ENCODE assay signal across 11 cellular contexts in the genomic region with DNA sequence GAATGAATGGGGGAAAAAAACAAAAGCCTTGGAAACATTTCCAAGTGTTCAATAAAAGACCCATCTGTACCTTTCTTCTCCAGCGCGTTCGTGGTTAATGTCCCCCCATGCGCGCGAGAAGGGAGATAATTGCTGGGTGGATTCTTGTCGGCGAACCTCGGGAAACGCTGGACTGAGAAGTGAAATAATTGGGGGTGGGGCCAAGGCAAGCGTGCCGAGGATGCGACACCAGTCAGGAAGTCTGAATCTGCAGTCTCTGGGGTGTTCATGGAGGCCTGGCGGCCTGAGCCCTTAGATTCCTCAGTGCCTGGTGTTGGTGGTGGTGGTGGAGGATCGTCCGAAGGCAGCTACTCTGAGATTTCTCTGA. TPM values are rescaled to one million over a fixed set of nuclear protein-coding genes. Genes with fewer than 3 reads are reported as not detected.
DNase-seq lines count a peak whose midpoint lies in the region; ATAC-seq, FAIRE-seq and TF ChIP-seq lines count a peak whose summit lies in the region.
"Had no signal": no experiment of that assay in that cellular context is flagged by ENCODE, and none has a peak within 500 bp of the region (broad histone marks: within the 10 kb centered on the region; RNA-seq: fewer than 3 reads in every experiment).

No MANE protein-coding gene starts in this region.

- H3K27me3 ChIP-seq in fibroblast of lung (ENCODE audit: control insufficient read depth, insufficient read depth, low read length), result peaks cover 62% of the 10 kb centered on the region
- H3K27me3 ChIP-seq in testis, result no peaks in the 10 kb centered on the region

- H4K20me1 ChIP-seq in fibroblast of lung (ENCODE audit: control insufficient read depth, extremely low read depth, insufficient read depth, low read length), result no peaks in the 10 kb centered on the region

- DNase-seq in stimulated activated naive CD8-positive, alpha-beta T cell treated with anti-CD3 and anti-CD28 coated beads, Interleukin-15, Interleukin-2, amounts not matched to agents 100 U/mL and 50 U/mL, for 24 hours, result no peak
- DNase-seq in NCI-H2171 (lab: John Stamatoyannopoulos, UW) (peak; percentile 19), fibroblast of lung (ENCODE audit: low read depth in 2 of 2) (no peak), urothelium cell line (ENCODE audit: low spot score) (peak; percentile 15), amygdala (lab: John Stamatoyannopoulos, UW) (no peak), foreskin fibroblast (no peak), testis (no peak)
- DNase-seq: DND-41, foreskin keratinocyte, GM23248 had no signal

- no peak overlapping the region for H2AFZ ChIP-seq in fibroblast of lung (ENCODE audit: low read length)
- H2AFZ ChIP-seq: GM23248 had no signal

- H3K27me3 Mint-ChIP-seq in stimulated activated naive CD8-positive, alpha-beta T cell treated with anti-CD3 and anti-CD28 coated beads, Interleukin-15, Interleukin-2, amounts not matched to agents 100 ng/mL and 50 ng/mL, for 24 hours, result peaks cover 68% of the 10 kb centered on the region

- peaks cover 17% of the 10 kb centered on the region for H3K4me1 Mint-ChIP-seq in stimulated activated naive CD8-positive, alpha-beta T cell treated with anti-CD3 and anti-CD28 coated beads, Interleukin-15, Interleukin-2, amounts not matched to agents 100 ng/mL and 50 ng/mL, for 24 hours (ENCODE audit: low read depth)

- no peak for TF ChIP-seq POLR2A in testis (IDR thresholded peaks at IDR 0.05)

- H3K4me1 ChIP-seq in fibroblast of lung (ENCODE audit: control insufficient read depth, extremely low read depth, insufficient read depth, low read length) (no peaks in the 10 kb centered on the region), testis (no peaks in the 10 kb centered on the region)
- H3K4me1 ChIP-seq: foreskin keratinocyte had no signal

- TF ChIP-seq CTCF in fibroblast of lung (conservative IDR thresholded peaks at IDR 0.05 in 1 of 2, IDR thresholded peaks at IDR 0.05 in 1 of 2; ENCODE audit: low read depth in 1 of 2, low read length in 2 of 2) (no peak), foreskin fibroblast (IDR thresholded peaks at IDR 0.05; ENCODE audit: low read depth, low read length) (no peak), testis (IDR thresholded peaks at IDR 0.05) (no peak)

- H3K27ac ChIP-seq in fibroblast of lung (ENCODE audit: insufficient read depth, low read length) (no peak overlapping the region), testis (no peak overlapping the region)
- H3K27ac ChIP-seq: foreskin keratinocyte, GM23248 had no signal

- H3K9me3 ChIP-seq in fibroblast of lung (ENCODE audit: control insufficient read depth, insufficient read depth, low read depth, low read length), result no peaks in the 10 kb centered on the region
- no peaks in the 10 kb centered on the region for H3K9me3 ChIP-seq in testis

- no peaks in the 10 kb centered on the region for H3K36me3 Mint-ChIP-seq in stimulated activated naive CD8-positive, alpha-beta T cell treated with anti-CD3 and anti-CD28 coated beads, Interleukin-15, Interleukin-2, amounts not matched to agents 100 ng/mL and 50 ng/mL, for 24 hours (ENCODE audit: low read depth)

- no peaks in the 10 kb centered on the region for H3K79me2 ChIP-seq in fibroblast of lung (ENCODE audit: control insufficient read depth, insufficient read depth, low read length)

- H3K27ac Mint-ChIP-seq in stimulated activated naive CD8-positive, alpha-beta T cell treated with anti-CD3 and anti-CD28 coated beads, Interleukin-15, Interleukin-2, amounts not matched to agents 100 ng/mL and 50 ng/mL, for 24 hours, result no peak overlapping the region

- no peak for ATAC-seq in stimulated activated naive CD8-positive, alpha-beta T cell treated with anti-CD3 and anti-CD28 coated beads, Interleukin-15, Interleukin-2, amounts not matched to agents 100 U/mL and 50 U/mL, for 24 hours

- intact Hi-C loops in testis (cut with DNase I; ENCODE audit: low total_unique reads), result no loop called here

- H3K9me3 Mint-ChIP-seq in stimulated activated naive CD8-positive, alpha-beta T cell treated with anti-CD3 and anti-CD28 coated beads, Interleukin-15, Interleukin-2, amounts not matched to agents 100 ng/mL and 50 ng/mL, for 24 hours, result no peaks in the 10 kb centered on the region

- H3K4me2 ChIP-seq in fibroblast of lung (ENCODE audit: extremely low read depth, insufficient read depth, low read length), result peak overlapping the region; percentile 35

- peak overlapping the region; percentile 30 for H3K4me3 Mint-ChIP-seq in stimulated activated naive CD8-positive, alpha-beta T cell treated with anti-CD3 and anti-CD28 coated beads, Interleukin-15, Interleukin-2, amounts not matched to agents 100 ng/mL and 50 ng/mL, for 24 hours

- H3K9ac ChIP-seq in fibroblast of lung (ENCODE audit: insufficient read depth, low read length), result no peak overlapping the region
- H3K9ac ChIP-seq: GM23248 had no signal

- H3K36me3 ChIP-seq in fibroblast of lung (ENCODE audit: control insufficient read depth, insufficient read depth, low read length) (no peaks in the 10 kb centered on the region), testis (ENCODE audit: low read depth, missing control alignments) (no peaks in the 10 kb centered on the region)

- H3K4me3 ChIP-seq in fibroblast of lung (replicated peaks in 1 of 4; ENCODE audit: control extremely low read depth in 1 of 4, insufficient read depth in 1 of 4, low read depth in 3 of 4, low read length in 4 of 4) (no peak overlapping the region), foreskin fibroblast (ENCODE audit: low read depth in 1 of 2, low read length in 2 of 2) (no peak overlapping the region), testis (peak overlapping the region in 1 of 2 donors; percentile 47)
- H3K4me3 ChIP-seq: GM23248 had no signal

- WGBS in testis, 2 donors, result 0 to 1% methylated on average over 12 to 15 of the region's 16 CpGs

- no peak for FAIRE-seq in urothelium cell line (lab: Jason Lieb, UNC)

RNA-seq across cellular contexts. Expression of a gene that starts 5.3 kb away (rescaled TPM):
- not detected in 2 replicates for total RNA-seq in fibroblast of lung
- not detected in 2 replicates for polyA plus RNA-seq in fibroblast of lung
- polyA plus RNA-seq in fibroblast of lung (2012), result not detected in 2 replicates
- not detected in 2 replicates for polyA minus RNA-seq in fibroblast of lung (ENCODE audit: low replicate concordance)
- 10 to 100 TPM in 1 of 2 donors, 1 to 10 TPM in 1; 7.7 to 13.4 TPM for total RNA-seq in testis
- 4.9 TPM for polyA plus RNA-seq in testis (ENCODE audit: insufficient read depth, low read depth, low replicate concordance)
- total RNA-seq: foreskin keratinocyte, GM23248 had no signal
- polyA plus RNA-seq: foreskin keratinocyte, GM23248 had no signal

Comparison
In these comparisons a context has a peak if more than half of its experiments do, and no peak if none do; other contexts are left out.
1. DNase-seq: peak in NCI-H2171 (single experiment) and urothelium cell line (single experiment); none in stimulated activated naive CD8-positive, alpha-beta T cell treated with anti-CD3 and anti-CD28 coated beads, Interleukin-15, Interleukin-2, amounts not matched to agents 100 U/mL and 50 U/mL, for 24 hours (single experiment), fibroblast of lung (0 of 2), amygdala (0 of 56), foreskin fibroblast (0 of 2) and testis (single experiment).